ENCODE assay signal across 19 cellular contexts in genomic region chrX:25296850-25297249, GRCh38.
"Had no signal": no experiment of that assay in that cellular context is flagged by ENCODE, and none has a peak within 500 bp of the region (broad histone marks: within the 10 kb centered on the region; RNA-seq: fewer than 3 reads in every experiment).

No MANE protein-coding gene starts in this region.

- H3K9me3 ChIP-seq: breast epithelium had no signal

- H3K9me3 Mint-ChIP-seq: activated naive CD4-positive, alpha-beta T cell treated with anti-CD3 and anti-CD28 coated beads, Interleukin-2, amount 50 U/mL, for 24 hours; activated T-cell treated with anti-CD3 and anti-CD28 coated beads, Interleukin-2, amount 50 U/mL, for 24 hours; activated T-helper 1 cell treated with anti-CD3 and anti-CD28 coated beads, Interleukin-12 subunit alpha, Interleukin-12 subunit beta, Interleukin-2, Interleukin-4 antibody, amounts not matched to agents 30 ng/mL and 10 ng/mL and 1 ng/mL, durations not matched to agents 14 hours and 24 hours and 36 hours; T-helper 1 cell treated with Interleukin-12 subunit alpha and Interleukin-12 subunit beta and Interleukin-4 antibody, amounts not matched to agents 30 μg/mL and 1 μg/mL, for 36 hours had no signal

- H3K36me3 Mint-ChIP-seq: activated CD8-positive, alpha-beta memory T cell treated with anti-CD3 and anti-CD28 coated beads, Interleukin-2, amount 10 ng/mL, durations not matched to agents 7 days and 5 days; activated naive CD4-positive, alpha-beta T cell treated with anti-CD3 and anti-CD28 coated beads, Interleukin-2, amount 50 U/mL, for 24 hours had no signal

- H3K36me3 ChIP-seq: breast epithelium had no signal

- DNase-seq: activated CD4-positive, alpha-beta T cell treated with anti-CD3 and anti-CD28 coated beads for 4 hours; activated CD4-positive, alpha-beta T cell treated with anti-CD3 and anti-CD28 coated beads, Interleukin-2, amount 50 U/mL, for 48 hours; activated CD8-positive, alpha-beta memory T cell treated with anti-CD3 and anti-CD28 coated beads, Interleukin-2, amount 10 ng/mL, durations not matched to agents 7 days and 5 days; activated effector memory CD4-positive, alpha-beta T cell treated with Interleukin-2 at 50 U/mL for 16 hours; activated naive CD4-positive, alpha-beta T cell; activated T-cell treated with anti-CD3 and anti-CD28 coated beads, Interleukin-2, amount 50 U/mL, for 24 hours; aorta; caudate nucleus; NCI-H1048; NCI-H146; NCI-H187 treated with DMSO at 0.1 percent for 48 hours; NCI-H2081 treated with DMSO at 0.1 percent for 48 hours; NCI-H446; SHP77 treated with DMSO at 0.1 percent for 48 hours had no signal

- H3K4me3 ChIP-seq: breast epithelium had no signal

- ATAC-seq: activated CD4-positive, CD25-positive, alpha-beta regulatory T cell treated with anti-CD3 and anti-CD28 coated beads, Interleukin-2, amount 50 U/mL, for 24 hours; activated CD8-positive, alpha-beta memory T cell treated with anti-CD3 and anti-CD28 coated beads, Interleukin-2, amount 10 ng/mL, durations not matched to agents 7 days and 5 days had no signal

- H3K27ac ChIP-seq: breast epithelium had no signal

- H3K4me3 Mint-ChIP-seq: activated CD8-positive, alpha-beta memory T cell treated with anti-CD3 and anti-CD28 coated beads, Interleukin-2, amount 10 ng/mL, durations not matched to agents 7 days and 5 days; activated naive CD4-positive, alpha-beta T cell treated with anti-CD3 and anti-CD28 coated beads, Interleukin-2, amount 50 U/mL, for 24 hours; activated T-cell treated with anti-CD3 and anti-CD28 coated beads, Interleukin-2, amount 50 U/mL, for 24 hours; activated T-helper 1 cell treated with anti-CD3 and anti-CD28 coated beads, Interleukin-12 subunit alpha, Interleukin-12 subunit beta, Interleukin-2, Interleukin-4 antibody, amounts not matched to agents 30 ng/mL and 10 ng/mL and 1 ng/mL, durations not matched to agents 14 hours and 24 hours and 36 hours; T-helper 1 cell treated with Interleukin-12 subunit alpha and Interleukin-12 subunit beta and Interleukin-4 antibody, amounts not matched to agents 30 μg/mL and 1 μg/mL, for 36 hours had no signal

- H3K4me1 Mint-ChIP-seq: activated CD8-positive, alpha-beta memory T cell treated with anti-CD3 and anti-CD28 coated beads, Interleukin-2, amount 10 ng/mL, durations not matched to agents 7 days and 5 days; activated naive CD4-positive, alpha-beta T cell treated with anti-CD3 and anti-CD28 coated beads, Interleukin-2, amount 50 U/mL, for 24 hours had no signal

- H3K27me3 Mint-ChIP-seq: activated CD8-positive, alpha-beta memory T cell treated with anti-CD3 and anti-CD28 coated beads, Interleukin-2, amount 10 ng/mL, durations not matched to agents 7 days and 5 days; activated naive CD4-positive, alpha-beta T cell treated with anti-CD3 and anti-CD28 coated beads, Interleukin-2, amount 50 U/mL, for 24 hours had no signal

- H3K4me1 ChIP-seq: breast epithelium had no signal

- H3K27ac Mint-ChIP-seq: activated CD8-positive, alpha-beta memory T cell treated with anti-CD3 and anti-CD28 coated beads, Interleukin-2, amount 10 ng/mL, durations not matched to agents 7 days and 5 days; activated naive CD4-positive, alpha-beta T cell treated with anti-CD3 and anti-CD28 coated beads, Interleukin-2, amount 50 U/mL, for 24 hours; activated T-cell treated with anti-CD3 and anti-CD28 coated beads, Interleukin-2, amount 50 U/mL, for 24 hours; activated T-helper 1 cell treated with anti-CD3 and anti-CD28 coated beads, Interleukin-12 subunit alpha, Interleukin-12 subunit beta, Interleukin-2, Interleukin-4 antibody, amounts not matched to agents 30 ng/mL and 10 ng/mL and 1 ng/mL, durations not matched to agents 14 hours and 24 hours and 36 hours; T-helper 1 cell treated with Interleukin-12 subunit alpha and Interleukin-12 subunit beta and Interleukin-4 antibody, amounts not matched to agents 30 μg/mL and 1 μg/mL, for 36 hours had no signal
